32 cellular contexts compared by ENCODE assay signal in the genomic region with DNA sequence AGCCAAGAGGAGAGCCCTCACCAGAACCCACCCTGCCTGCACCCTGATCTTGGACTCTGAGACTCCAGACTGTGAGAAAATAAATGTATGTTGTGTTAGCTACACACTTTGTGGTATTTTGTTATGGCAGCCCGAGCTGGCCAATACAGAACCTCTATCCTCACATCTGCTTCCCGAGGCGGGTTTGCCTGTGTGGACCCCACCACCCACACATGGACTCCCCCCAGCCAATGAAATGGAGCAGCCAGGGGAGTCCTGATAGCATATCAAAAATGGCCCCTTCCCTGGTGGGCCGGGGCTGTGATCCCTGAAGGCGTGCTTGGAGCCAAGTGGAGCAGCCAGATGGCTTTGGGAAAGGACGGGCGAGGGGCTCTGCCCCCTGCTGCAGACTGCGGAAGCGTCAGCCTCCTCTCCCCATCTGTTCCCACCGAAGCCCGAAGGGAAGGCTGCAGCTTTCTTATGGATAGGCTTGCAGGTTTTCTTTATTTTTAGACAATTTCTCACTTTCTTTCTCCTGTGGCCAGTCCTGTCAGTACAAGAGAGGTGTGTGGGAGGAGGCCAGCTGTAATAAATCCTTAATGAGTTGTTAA. TPM values are rescaled to one million over a fixed set of nuclear protein-coding genes. Genes with fewer than 3 reads are reported as not detected.
"Had no signal": no experiment of that assay in that cellular context is flagged by ENCODE, and none has a peak within 500 bp of the region (broad histone marks: within the 10 kb centered on the region; RNA-seq: fewer than 3 reads in every experiment).

No MANE protein-coding gene starts in this region.

- FAIRE-seq: islet of Langerhans had no signal

- H3K27ac ChIP-seq: body of pancreas, cardiac muscle cell, neural progenitor cell, spleen, thyroid gland, upper lobe of right lung had no signal

- H3K36me3 ChIP-seq: cardiac muscle cell, neural progenitor cell, spleen, thyroid gland, upper lobe of right lung had no signal

- H3K4me1 Mint-ChIP-seq: memory B cell, neural progenitor cell had no signal

- H3K27me3 ChIP-seq: body of pancreas, cardiac muscle cell, thyroid gland had no signal

- H3K4me1 ChIP-seq: body of pancreas, neural progenitor cell, spleen, thyroid gland, upper lobe of right lung had no signal

- H3K36me3 Mint-ChIP-seq: memory B cell, neural progenitor cell, T-cell had no signal

- H3K4me3 Mint-ChIP-seq: activated B cell treated with CpG ODN at 0.5 μM for 24 hours; activated naive CD8-positive, alpha-beta T cell treated with anti-CD3 and anti-CD28 coated beads, Interleukin-2, amount 50 U/mL, for 24 hours; dendritic cell treated with granulocyte-macrophage colony-stimulating factor and Interleukin-4, amounts not matched to agents 40 ng/mL and 50 ng/mL, for 4 days; memory B cell; neural progenitor cell; T-cell; T-helper 2 cell treated with Interferon-gamma antibody and Interleukin-4, amounts not matched to agents 5 μg/mL and 100 μg/mL, for 36 hours had no signal

- H3K27ac Mint-ChIP-seq: activated B cell treated with CpG ODN at 0.5 μM for 24 hours; activated naive CD8-positive, alpha-beta T cell treated with anti-CD3 and anti-CD28 coated beads, Interleukin-2, amount 50 U/mL, for 24 hours; dendritic cell treated with granulocyte-macrophage colony-stimulating factor and Interleukin-4, amounts not matched to agents 40 ng/mL and 50 ng/mL, for 4 days; memory B cell; neural progenitor cell; progenitor cell of endocrine pancreas; T-cell; T-helper 2 cell treated with Interferon-gamma antibody and Interleukin-4, amounts not matched to agents 5 μg/mL and 100 μg/mL, for 36 hours had no signal

- ATAC-seq: activated naive CD8-positive, alpha-beta T cell treated with anti-CD3 and anti-CD28 coated beads, Interleukin-2, amount 50 U/mL, for 24 hours; body of pancreas; T-cell; upper lobe of right lung had no signal

- H3K9me3 Mint-ChIP-seq: T-helper 2 cell treated with Interferon-gamma antibody and Interleukin-4, amounts not matched to agents 5 μg/mL and 100 μg/mL, for 36 hours had no signal

- DNase-seq: activated B cell treated with CpG ODN at 0.5 μM for 24 hours; activated CD4-positive, alpha-beta T cell treated with anti-CD3 and anti-CD28 coated beads for 4 hours; activated CD4-positive, alpha-beta T cell treated with anti-CD3 and anti-CD28 coated beads, Interleukin-2, amount 50 U/mL, for 48 hours; activated CD8-positive, alpha-beta memory T cell treated with anti-CD3 and anti-CD28 coated beads, Interleukin-2, amount 50 U/mL, for 48 hours; activated effector memory CD4-positive, alpha-beta T cell treated with anti-CD3 and anti-CD28 coated beads, Interleukin-2, amount 50 U/mL, for 16 hours; activated naive CD4-positive, alpha-beta T cell treated with anti-CD3 and anti-CD28 coated beads, Interleukin-2, amount 50 U/mL, for 16 hours; activated naive CD8-positive, alpha-beta T cell treated with anti-CD3 and anti-CD28 coated beads, Interleukin-2, amount 50 U/mL, for 24 hours; activated T-cell treated with anti-CD3 and anti-CD28 coated beads, Interleukin-2, amount 50 U/mL, for 48 hours; body of pancreas; effector CD8-positive, alpha-beta T cell; foreskin melanocyte; mucosa of descending colon; retina; spleen; stimulated activated CD4-positive, alpha-beta T cell treated with anti-CD3 and anti-CD28 coated beads, Interleukin-4, amount 100 ng/mL, for 1 hour; stimulated activated naive CD4-positive, alpha-beta T cell treated with Interleukin-2 at 50 U/mL for 16 hours; T-cell; thyroid gland; upper lobe of right lung had no signal

- H3K4me3 ChIP-seq: body of pancreas, cardiac muscle cell, mucosa of descending colon, neural progenitor cell, spleen, thyroid gland, upper lobe of right lung had no signal

- H3K9me3 ChIP-seq: body of pancreas, mucosa of descending colon, thyroid gland, upper lobe of right lung had no signal

- H2AFZ ChIP-seq: neural progenitor cell had no signal

- H3K4me2 ChIP-seq: neural progenitor cell had no signal

RNA-seq across cellular contexts. Expression of a gene that starts 34.4 kb away (rescaled TPM):
- total RNA-seq: activated B cell treated with CpG ODN at 0.5 μM for 24 hours; activated CD8-positive, alpha-beta memory T cell treated with anti-CD3 and anti-CD28 coated beads for 36 hours; body of pancreas; cardiac muscle cell; chondrocyte; liver; mucosa of descending colon; osteoblast; progenitor cell of endocrine pancreas; spleen; subcutaneous adipose tissue; T-cell; thyroid gland; upper lobe of right lung had no signal
- polyA plus RNA-seq: cardiac muscle cell, esophagus, liver, spleen had no signal
